In the genomic region with DNA sequence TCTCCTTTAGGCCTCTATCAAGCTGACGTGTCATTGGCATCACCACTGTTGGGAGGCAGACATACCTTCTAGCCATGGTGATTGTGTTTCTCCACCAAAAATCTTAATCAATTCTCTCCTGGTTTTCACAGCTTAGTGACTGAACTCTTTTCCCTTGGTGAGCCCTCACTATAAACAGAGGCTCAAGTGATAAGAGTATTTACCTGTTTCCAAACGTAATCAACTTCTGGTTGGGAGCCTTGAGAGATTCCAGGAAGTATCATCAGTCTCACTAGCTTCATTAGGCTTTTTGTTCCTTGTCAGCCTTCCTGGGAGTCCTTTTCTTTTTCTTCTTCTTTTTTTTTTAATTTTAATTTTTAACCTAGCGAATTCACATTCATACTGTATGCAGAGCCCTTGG, we compare ENCODE assay signal across 14 cellular contexts. TPM values are rescaled to one million over a fixed set of nuclear protein-coding genes. Genes with fewer than 3 reads are reported as not detected.
"Had no signal": no experiment of that assay in that cellular context is flagged by ENCODE, and none has a peak within 500 bp of the region (broad histone marks: within the 10 kb centered on the region; RNA-seq: fewer than 3 reads in every experiment).

No MANE protein-coding gene starts in this region.

- DNase-seq: activated naive CD4-positive, alpha-beta T cell; activated naive CD8-positive, alpha-beta T cell treated with anti-CD3 and anti-CD28 coated beads, Interleukin-2, amount 10 ng/mL, durations not matched to agents 7 days and 5 days; activated T-cell treated with anti-CD3 and anti-CD28 coated beads for 4 hours; central memory CD4-positive, alpha-beta T cell; esophagus squamous epithelium; foreskin fibroblast; glutamatergic neuron; sigmoid colon; stimulated activated CD4-positive, alpha-beta T cell treated with anti-CD3 and anti-CD28 coated beads, Interleukin-12 subunit alpha, Interleukin-12 subunit beta, amount 100 ng/mL, for 4 hours had no signal

- H3K4me3 ChIP-seq: colonic mucosa, esophagus squamous epithelium, sigmoid colon had no signal

- ATAC-seq: activated CD4-positive, CD25-positive, alpha-beta regulatory T cell treated with anti-CD3 and anti-CD28 coated beads, Interleukin-2, amount 50 U/mL, for 24 hours; stimulated activated memory B cell treated with anti-CD40 and anti-IgM and Interleukin-4, amounts not matched to agents 10 μg/mL and 1 μg/mL and 100 μg/mL, for 72 hours had no signal

- H3K9me3 ChIP-seq: colonic mucosa, esophagus squamous epithelium, sigmoid colon had no signal

- H3K27me3 ChIP-seq: colonic mucosa, esophagus squamous epithelium, sigmoid colon had no signal

- H3K9me3 Mint-ChIP-seq: activated naive CD8-positive, alpha-beta T cell treated with anti-CD3 and anti-CD28 coated beads, Interleukin-2, amount 10 ng/mL, durations not matched to agents 7 days and 5 days; brain; stimulated activated memory B cell treated with anti-CD40 and anti-IgM and Interleukin-4, amounts not matched to agents 10 μg/mL and 1 μg/mL and 100 μg/mL, for 72 hours had no signal

- H3K27ac Mint-ChIP-seq: activated naive CD8-positive, alpha-beta T cell treated with anti-CD3 and anti-CD28 coated beads, Interleukin-2, amount 10 ng/mL, durations not matched to agents 7 days and 5 days; stimulated activated memory B cell treated with anti-CD40 and anti-IgM and Interleukin-4, amounts not matched to agents 10 μg/mL and 1 μg/mL and 100 μg/mL, for 72 hours had no signal

- H3K27ac ChIP-seq: colonic mucosa, esophagus squamous epithelium, sigmoid colon had no signal

- H3K4me3 Mint-ChIP-seq: activated naive CD8-positive, alpha-beta T cell treated with anti-CD3 and anti-CD28 coated beads, Interleukin-2, amount 10 ng/mL, durations not matched to agents 7 days and 5 days; brain; stimulated activated memory B cell treated with anti-CD40 and anti-IgM and Interleukin-4, amounts not matched to agents 10 μg/mL and 1 μg/mL and 100 μg/mL, for 72 hours had no signal

- H3K27me3 Mint-ChIP-seq: activated naive CD8-positive, alpha-beta T cell treated with anti-CD3 and anti-CD28 coated beads, Interleukin-2, amount 10 ng/mL, durations not matched to agents 7 days and 5 days; brain; stimulated activated memory B cell treated with anti-CD40 and anti-IgM and Interleukin-4, amounts not matched to agents 10 μg/mL and 1 μg/mL and 100 μg/mL, for 72 hours had no signal

RNA-seq across cellular contexts. Expression of a gene that starts 33.8 kb away (rescaled TPM):
- polyA plus RNA-seq: neural cell had no signal
